ENCODE assay signal across 23 cellular contexts in genomic region chr14:64012003-64012402, GRCh38.
"Had no signal": no experiment of that assay in that cellular context is flagged by ENCODE, and none has a peak within 500 bp of the region (broad histone marks: within the 10 kb centered on the region; RNA-seq: fewer than 3 reads in every experiment).

No MANE protein-coding gene starts in this region.

- H3K4me3 Mint-ChIP-seq: activated B cell treated with CpG ODN at 0.5 μM for 24 hours; activated CD8-positive, alpha-beta T cell treated with anti-CD3 and anti-CD28 coated beads for 36 hours; activated naive CD4-positive, alpha-beta T cell treated with anti-CD3 and anti-CD28 coated beads for 36 hours; activated naive CD8-positive, alpha-beta T cell treated with anti-CD3 and anti-CD28 coated beads for 36 hours; activated T-helper 1 cell treated with anti-CD3 and anti-CD28 coated beads, Interleukin-12 subunit alpha, Interleukin-12 subunit beta, Interleukin-2, Interleukin-4 antibody, amounts not matched to agents 30 ng/mL and 10 ng/mL and 1 ng/mL, durations not matched to agents 14 hours and 24 hours and 36 hours had no signal

- H3K4me1 Mint-ChIP-seq: activated B cell treated with CpG ODN at 0.5 μM for 24 hours; activated naive CD8-positive, alpha-beta T cell treated with anti-CD3 and anti-CD28 coated beads for 36 hours had no signal

- H3K27me3 Mint-ChIP-seq: activated B cell treated with CpG ODN at 0.5 μM for 24 hours; activated CD8-positive, alpha-beta T cell treated with anti-CD3 and anti-CD28 coated beads for 36 hours; activated naive CD8-positive, alpha-beta T cell treated with anti-CD3 and anti-CD28 coated beads for 36 hours had no signal

- ATAC-seq: activated CD8-positive, alpha-beta T cell treated with anti-CD3 and anti-CD28 coated beads for 36 hours had no signal

- DNase-seq: activated B cell treated with CpG ODN at 0.5 μM for 24 hours; activated CD4-positive, alpha-beta T cell treated with anti-CD3 and anti-CD28 coated beads for 1 hour; activated CD4-positive, alpha-beta T cell treated with anti-CD3 and anti-CD28 coated beads, Interleukin-2, amount 50 U/mL, for 1 hour; activated CD8-positive, alpha-beta memory T cell treated with anti-CD3 and anti-CD28 coated beads, Interleukin-2, amount 50 U/mL, for 4 hours; activated CD8-positive, alpha-beta T cell treated with anti-CD3 and anti-CD28 coated beads for 36 hours; activated effector memory CD4-positive, alpha-beta T cell treated with anti-CD3 and anti-CD28 coated beads, Interleukin-2, amount 50 U/mL, for 16 hours; activated naive CD4-positive, alpha-beta T cell treated with anti-CD3 and anti-CD28 coated beads for 36 hours; activated naive CD8-positive, alpha-beta T cell treated with anti-CD3 and anti-CD28 coated beads for 36 hours; anterior cingulate cortex; caudate nucleus; MM.1S; NCI-H1105; NCI-H1436; NCI-H1694 treated with DMSO at 0.1 percent for 48 hours; NCI-H2029 treated with DMSO at 0.1 percent for 48 hours; NCI-H345; NCI-H510A; NCI-H526 treated with DMSO at 0.1 percent for 48 hours; NCI-H82; SHP77; T-helper 2 cell; T1000 had no signal

- H3K27ac Mint-ChIP-seq: activated B cell treated with CpG ODN at 0.5 μM for 24 hours; activated CD8-positive, alpha-beta T cell treated with anti-CD3 and anti-CD28 coated beads for 36 hours; activated naive CD4-positive, alpha-beta T cell treated with anti-CD3 and anti-CD28 coated beads for 36 hours; activated naive CD8-positive, alpha-beta T cell treated with anti-CD3 and anti-CD28 coated beads for 36 hours; activated T-helper 1 cell treated with anti-CD3 and anti-CD28 coated beads, Interleukin-12 subunit alpha, Interleukin-12 subunit beta, Interleukin-2, Interleukin-4 antibody, amounts not matched to agents 30 ng/mL and 10 ng/mL and 1 ng/mL, durations not matched to agents 14 hours and 24 hours and 36 hours had no signal

- H3K9me3 Mint-ChIP-seq: activated B cell treated with CpG ODN at 0.5 μM for 24 hours; activated CD8-positive, alpha-beta T cell treated with anti-CD3 and anti-CD28 coated beads for 36 hours had no signal
